8 cellular contexts compared by ENCODE assay signal in genomic region chr12:132189378-132190011, GRCh38. TPM values are rescaled to one million over a fixed set of nuclear protein-coding genes. Genes with fewer than 3 reads are reported as not detected.
DNase-seq lines count a peak whose midpoint lies in the region; ATAC-seq and TF ChIP-seq lines count a peak whose summit lies in the region.

No MANE protein-coding gene starts in this region.

- POLR2A ChIA-PET in RWPE1 (lab: Yijun Ruan, JAX; ENCODE audit: low non-redundant PET): no interaction called here

- H3K27me3 ChIP-seq in neuron (ENCODE audit: insufficient read depth, low read length) (peaks cover 70% of the 10 kb centered on the region), stomach (peaks cover 0 to 14% (median 0%) of the 10 kb centered on the region in 3 donors)

- TF ChIP-seq CTCF in RWPE1 (conservative IDR thresholded peaks at IDR 0.05; ENCODE audit: low read depth) (no peak), foreskin fibroblast (IDR thresholded peaks at IDR 0.05; ENCODE audit: low read depth, low read length) (no peak), stomach (IDR thresholded peaks at IDR 0.05) (no peak)

- CTCF ChIA-PET in RWPE1 (lab: Yijun Ruan, JAX): interaction anchor here (0.8 to 1.0 kb wide), 2 partner anchors 21 to 224 kb away, joined by 4 to 8 read pairs; no protein-coding TSS in a partner anchor

- DNase-seq in COR-L47 (lab: John Stamatoyannopoulos, UW): peak; percentile 72
- DNase-seq in HT-29 (ENCODE audit: low spot score): peak; percentile 81
- peak; percentile 90 for DNase-seq in RWPE1 (ENCODE audit: low spot score)
- DNase-seq in activated effector memory CD4-positive, alpha-beta T cell treated with Interleukin-2 at 50 U/mL for 16 hours: peak; percentile 96
- peak; percentile 94 to 98 for DNase-seq in foreskin fibroblast
- peak; percentile 93 for DNase-seq in stomach

- peaks cover 8% of the 10 kb centered on the region for H3K9me3 ChIP-seq in neuron (ENCODE audit: low read length)
- peaks cover 0 to 48% (median 34%) of the 10 kb centered on the region in 4 donors for H3K9me3 ChIP-seq in stomach

- peak; percentile 92 for ATAC-seq in GM19467 (IDR thresholded peaks at IDR 0.05; ENCODE audit: unreplicated experiment)

- no peak for TF ChIP-seq POLR2A in stomach (IDR thresholded peaks at IDR 0.05)

- 0 to 2% (median 1%) methylated on average over 9 to 69 of the region's 69 CpGs for WGBS in stomach, 5 donors

- H3K27ac ChIP-seq in RWPE1 (peak overlapping the region; percentile 70), stomach (peak overlapping the region; percentile 47 to 87 (median 78))

- H3K4me3 ChIP-seq in foreskin fibroblast (ENCODE audit: low read depth in 1 of 2, low read length in 2 of 2): peak overlapping the region; percentile 58
- H3K4me3 ChIP-seq in neuron (ENCODE audit: low read length): peak overlapping the region; percentile 48
- H3K4me3 ChIP-seq in stomach: peak overlapping the region; percentile 49 to 64 (median 55)

- H2AFZ ChIP-seq in neuron (ENCODE audit: low read depth, low read length): peak overlapping the region; percentile 72

- H3K4me1 ChIP-seq in neuron (ENCODE audit: insufficient read depth, low read length) (peaks cover 7% of the 10 kb centered on the region), stomach (peaks cover 17 to 38% (median 26%) of the 10 kb centered on the region in 4 donors)

- no peaks in the 10 kb centered on the region for H3K36me3 ChIP-seq in neuron (ENCODE audit: insufficient read depth, low read length)
- H3K36me3 ChIP-seq in stomach: no peaks in the 10 kb centered on the region

- no peak for TF ChIP-seq EP300 in stomach (IDR thresholded peaks at IDR 0.05)

- intact Hi-C loops in stomach (cut with DNase I; ENCODE audit: low total_unique reads): no loop called here

RNA-seq across cellular contexts. Expression of gene NOC4L, which starts 45.2 kb away (rescaled TPM):
- total RNA-seq in HT-29 (2014; rRNA removed; shearing (Covaris generic)): 45.8 and 47.0 TPM in 2 replicates
- total RNA-seq in stomach: 10 to 100 TPM in 3 of 5 donors, 1 to 10 TPM in 2; 2.2 to 63.6 (median 23.0) TPM
- polyA plus RNA-seq in stomach: 10 to 100 TPM; 33.2 to 43.7 (median 37.9) TPM

RNA-seq across cellular contexts. Expression of gene DDX51, which starts 45.4 kb away (rescaled TPM):
- 21.4 and 35.3 TPM in 2 replicates for total RNA-seq in HT-29 (2014; rRNA removed; shearing (Covaris generic))
- total RNA-seq in stomach: 10 to 100 TPM in 4 of 5 donors, 1 to 10 TPM in 1; 7.0 to 69.5 (median 12.9) TPM
- 10 to 100 TPM in 2 of 3 donors, 1 to 10 TPM in 1; 6.6 to 16.0 (median 13.6) TPM for polyA plus RNA-seq in stomach

Comparison
In these comparisons a context has a peak if more than half of its experiments do, and no peak if none do; other contexts are left out.
1. Peak in every context shown above with its lines: DNase-seq, ATAC-seq, H3K4me3 ChIP-seq and H3K27ac ChIP-seq.